ENCODE assay signal across 2 cellular contexts in the genomic region with DNA sequence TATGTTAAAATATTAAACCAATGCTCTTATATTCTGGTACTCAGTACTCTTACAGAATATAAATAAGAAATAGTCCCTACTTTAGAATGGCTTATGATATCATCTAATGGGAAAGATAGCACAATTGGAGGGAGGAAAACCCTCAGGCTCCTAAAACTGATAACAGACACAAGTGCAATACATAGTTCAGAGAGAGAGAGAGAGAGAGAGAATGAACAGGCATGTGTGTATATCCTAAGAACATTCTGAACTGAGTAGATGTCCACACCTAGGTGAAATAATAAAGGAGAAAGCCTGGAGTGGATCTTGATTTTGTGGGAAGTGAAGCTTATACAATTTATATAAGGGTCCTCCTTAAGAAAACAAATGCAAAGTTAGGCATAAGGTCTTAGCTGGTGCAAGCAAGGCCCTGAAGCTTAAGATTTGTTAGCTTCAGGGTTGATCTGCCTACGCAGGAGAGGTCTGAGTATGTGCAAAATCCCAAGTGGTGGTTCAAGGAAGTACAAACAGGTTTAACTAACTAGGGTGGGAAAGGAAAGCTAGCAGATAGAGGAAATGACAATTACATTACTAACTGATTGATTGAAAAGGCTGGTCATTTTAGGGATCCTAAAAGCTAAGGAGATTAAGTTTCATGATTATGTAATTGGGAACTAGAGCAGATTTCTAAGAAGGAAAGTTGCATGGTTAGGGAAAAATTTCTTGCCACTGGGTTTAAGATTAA.
TF ChIP-seq lines count a peak whose summit lies in the region.

No MANE protein-coding gene starts in this region.

TF ChIP-seq in HCT116, 20 proteins besides CTCF, POLR2A, EP300 and RAD21:
- TF ChIP-seq, protein P1, sequence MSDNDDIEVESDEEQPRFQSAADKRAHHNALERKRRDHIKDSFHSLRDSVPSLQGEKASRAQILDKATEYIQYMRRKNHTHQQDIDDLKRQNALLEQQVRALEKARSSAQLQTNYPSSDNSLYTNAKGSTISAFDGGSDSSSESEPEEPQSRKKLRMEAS (IDR thresholded peaks at IDR 0.05): no peak
- TF ChIP-seq EZH2 (IDR thresholded peaks at IDR 0.05) (no peak), ELF1 (IDR thresholded peaks at IDR 0.05; ENCODE audit: borderline replicate concordance, low read depth) (no peak), EGR1 (IDR thresholded peaks at IDR 0.05; ENCODE audit: low read depth) (no peak), SRF (IDR thresholded peaks at IDR 0.05; ENCODE audit: low read depth) (no peak), YY1 (IDR thresholded peaks at IDR 0.05; ENCODE audit: extremely low read depth, insufficient replicate concordance, low read depth, low read length) (no peak), SP1 (IDR thresholded peaks at IDR 0.05; ENCODE audit: low read depth) (no peak), EZH2phosphoT487 (IDR thresholded peaks at IDR 0.05; ENCODE audit: borderline replicate concordance) (no peak), FOSL1 (IDR thresholded peaks at IDR 0.05; ENCODE audit: low read depth) (no peak)
- TF ChIP-seq, protein P2, sequence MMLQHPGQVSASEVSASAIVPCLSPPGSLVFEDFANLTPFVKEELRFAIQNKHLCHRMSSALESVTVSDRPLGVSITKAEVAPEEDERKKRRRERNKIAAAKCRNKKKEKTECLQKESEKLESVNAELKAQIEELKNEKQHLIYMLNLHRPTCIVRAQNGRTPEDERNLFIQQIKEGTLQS (IDR thresholded peaks at IDR 0.05): no peak
- TF ChIP-seq, protein P3, sequence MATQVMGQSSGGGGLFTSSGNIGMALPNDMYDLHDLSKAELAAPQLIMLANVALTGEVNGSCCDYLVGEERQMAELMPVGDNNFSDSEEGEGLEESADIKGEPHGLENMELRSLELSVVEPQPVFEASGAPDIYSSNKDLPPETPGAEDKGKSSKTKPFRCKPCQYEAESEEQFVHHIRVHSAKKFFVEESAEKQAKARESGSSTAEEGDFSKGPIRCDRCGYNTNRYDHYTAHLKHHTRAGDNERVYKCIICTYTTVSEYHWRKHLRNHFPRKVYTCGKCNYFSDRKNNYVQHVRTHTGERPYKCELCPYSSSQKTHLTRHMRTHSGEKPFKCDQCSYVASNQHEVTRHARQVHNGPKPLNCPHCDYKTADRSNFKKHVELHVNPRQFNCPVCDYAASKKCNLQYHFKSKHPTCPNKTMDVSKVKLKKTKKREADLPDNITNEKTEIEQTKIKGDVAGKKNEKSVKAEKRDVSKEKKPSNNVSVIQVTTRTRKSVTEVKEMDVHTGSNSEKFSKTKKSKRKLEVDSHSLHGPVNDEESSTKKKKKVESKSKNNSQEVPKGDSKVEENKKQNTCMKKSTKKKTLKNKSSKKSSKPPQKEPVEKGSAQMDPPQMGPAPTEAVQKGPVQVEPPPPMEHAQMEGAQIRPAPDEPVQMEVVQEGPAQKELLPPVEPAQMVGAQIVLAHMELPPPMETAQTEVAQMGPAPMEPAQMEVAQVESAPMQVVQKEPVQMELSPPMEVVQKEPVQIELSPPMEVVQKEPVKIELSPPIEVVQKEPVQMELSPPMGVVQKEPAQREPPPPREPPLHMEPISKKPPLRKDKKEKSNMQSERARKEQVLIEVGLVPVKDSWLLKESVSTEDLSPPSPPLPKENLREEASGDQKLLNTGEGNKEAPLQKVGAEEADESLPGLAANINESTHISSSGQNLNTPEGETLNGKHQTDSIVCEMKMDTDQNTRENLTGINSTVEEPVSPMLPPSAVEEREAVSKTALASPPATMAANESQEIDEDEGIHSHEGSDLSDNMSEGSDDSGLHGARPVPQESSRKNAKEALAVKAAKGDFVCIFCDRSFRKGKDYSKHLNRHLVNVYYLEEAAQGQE (IDR thresholded peaks at IDR 0.05; ENCODE audit: low read depth): no peak
- TF ChIP-seq, protein P4, sequence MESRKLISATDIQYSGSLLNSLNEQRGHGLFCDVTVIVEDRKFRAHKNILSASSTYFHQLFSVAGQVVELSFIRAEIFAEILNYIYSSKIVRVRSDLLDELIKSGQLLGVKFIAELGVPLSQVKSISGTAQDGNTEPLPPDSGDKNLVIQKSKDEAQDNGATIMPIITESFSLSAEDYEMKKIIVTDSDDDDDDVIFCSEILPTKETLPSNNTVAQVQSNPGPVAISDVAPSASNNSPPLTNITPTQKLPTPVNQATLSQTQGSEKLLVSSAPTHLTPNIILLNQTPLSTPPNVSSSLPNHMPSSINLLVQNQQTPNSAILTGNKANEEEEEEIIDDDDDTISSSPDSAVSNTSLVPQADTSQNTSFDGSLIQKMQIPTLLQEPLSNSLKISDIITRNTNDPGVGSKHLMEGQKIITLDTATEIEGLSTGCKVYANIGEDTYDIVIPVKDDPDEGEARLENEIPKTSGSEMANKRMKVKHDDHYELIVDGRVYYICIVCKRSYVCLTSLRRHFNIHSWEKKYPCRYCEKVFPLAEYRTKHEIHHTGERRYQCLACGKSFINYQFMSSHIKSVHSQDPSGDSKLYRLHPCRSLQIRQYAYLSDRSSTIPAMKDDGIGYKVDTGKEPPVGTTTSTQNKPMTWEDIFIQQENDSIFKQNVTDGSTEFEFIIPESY (IDR thresholded peaks at IDR 0.05; ENCODE audit: extremely low read depth, insufficient replicate concordance, low read length): no peak

TF ChIP-seq in H1, 55 proteins besides CTCF, POLR2A, EP300 and RAD21:
- no peak for TF ChIP-seq TEAD4 (IDR thresholded peaks at IDR 0.05; ENCODE audit: low read depth, low read length)
- TF ChIP-seq CHD2 (IDR thresholded peaks at IDR 0.05; ENCODE audit: low read length): no peak
- TF ChIP-seq, protein P1 (IDR thresholded peaks at IDR 0.05): no peak
- TF ChIP-seq KDM5A (IDR thresholded peaks at IDR 0.05; ENCODE audit: low read length): no peak
- no peak for TF ChIP-seq CHD1 (IDR thresholded peaks at IDR 0.05; ENCODE audit: low read depth, low read length)
- no peak for TF ChIP-seq KDM1A (IDR thresholded peaks at IDR 0.05; ENCODE audit: borderline replicate concordance, low read length)
- TF ChIP-seq EGR1 (IDR thresholded peaks at IDR 0.05; ENCODE audit: borderline replicate concordance, low read depth, low read length): no peak
- TF ChIP-seq SAP30 (IDR thresholded peaks at IDR 0.05; ENCODE audit: insufficient read depth, insufficient replicate concordance, low read length): no peak
- TF ChIP-seq, protein P5, sequence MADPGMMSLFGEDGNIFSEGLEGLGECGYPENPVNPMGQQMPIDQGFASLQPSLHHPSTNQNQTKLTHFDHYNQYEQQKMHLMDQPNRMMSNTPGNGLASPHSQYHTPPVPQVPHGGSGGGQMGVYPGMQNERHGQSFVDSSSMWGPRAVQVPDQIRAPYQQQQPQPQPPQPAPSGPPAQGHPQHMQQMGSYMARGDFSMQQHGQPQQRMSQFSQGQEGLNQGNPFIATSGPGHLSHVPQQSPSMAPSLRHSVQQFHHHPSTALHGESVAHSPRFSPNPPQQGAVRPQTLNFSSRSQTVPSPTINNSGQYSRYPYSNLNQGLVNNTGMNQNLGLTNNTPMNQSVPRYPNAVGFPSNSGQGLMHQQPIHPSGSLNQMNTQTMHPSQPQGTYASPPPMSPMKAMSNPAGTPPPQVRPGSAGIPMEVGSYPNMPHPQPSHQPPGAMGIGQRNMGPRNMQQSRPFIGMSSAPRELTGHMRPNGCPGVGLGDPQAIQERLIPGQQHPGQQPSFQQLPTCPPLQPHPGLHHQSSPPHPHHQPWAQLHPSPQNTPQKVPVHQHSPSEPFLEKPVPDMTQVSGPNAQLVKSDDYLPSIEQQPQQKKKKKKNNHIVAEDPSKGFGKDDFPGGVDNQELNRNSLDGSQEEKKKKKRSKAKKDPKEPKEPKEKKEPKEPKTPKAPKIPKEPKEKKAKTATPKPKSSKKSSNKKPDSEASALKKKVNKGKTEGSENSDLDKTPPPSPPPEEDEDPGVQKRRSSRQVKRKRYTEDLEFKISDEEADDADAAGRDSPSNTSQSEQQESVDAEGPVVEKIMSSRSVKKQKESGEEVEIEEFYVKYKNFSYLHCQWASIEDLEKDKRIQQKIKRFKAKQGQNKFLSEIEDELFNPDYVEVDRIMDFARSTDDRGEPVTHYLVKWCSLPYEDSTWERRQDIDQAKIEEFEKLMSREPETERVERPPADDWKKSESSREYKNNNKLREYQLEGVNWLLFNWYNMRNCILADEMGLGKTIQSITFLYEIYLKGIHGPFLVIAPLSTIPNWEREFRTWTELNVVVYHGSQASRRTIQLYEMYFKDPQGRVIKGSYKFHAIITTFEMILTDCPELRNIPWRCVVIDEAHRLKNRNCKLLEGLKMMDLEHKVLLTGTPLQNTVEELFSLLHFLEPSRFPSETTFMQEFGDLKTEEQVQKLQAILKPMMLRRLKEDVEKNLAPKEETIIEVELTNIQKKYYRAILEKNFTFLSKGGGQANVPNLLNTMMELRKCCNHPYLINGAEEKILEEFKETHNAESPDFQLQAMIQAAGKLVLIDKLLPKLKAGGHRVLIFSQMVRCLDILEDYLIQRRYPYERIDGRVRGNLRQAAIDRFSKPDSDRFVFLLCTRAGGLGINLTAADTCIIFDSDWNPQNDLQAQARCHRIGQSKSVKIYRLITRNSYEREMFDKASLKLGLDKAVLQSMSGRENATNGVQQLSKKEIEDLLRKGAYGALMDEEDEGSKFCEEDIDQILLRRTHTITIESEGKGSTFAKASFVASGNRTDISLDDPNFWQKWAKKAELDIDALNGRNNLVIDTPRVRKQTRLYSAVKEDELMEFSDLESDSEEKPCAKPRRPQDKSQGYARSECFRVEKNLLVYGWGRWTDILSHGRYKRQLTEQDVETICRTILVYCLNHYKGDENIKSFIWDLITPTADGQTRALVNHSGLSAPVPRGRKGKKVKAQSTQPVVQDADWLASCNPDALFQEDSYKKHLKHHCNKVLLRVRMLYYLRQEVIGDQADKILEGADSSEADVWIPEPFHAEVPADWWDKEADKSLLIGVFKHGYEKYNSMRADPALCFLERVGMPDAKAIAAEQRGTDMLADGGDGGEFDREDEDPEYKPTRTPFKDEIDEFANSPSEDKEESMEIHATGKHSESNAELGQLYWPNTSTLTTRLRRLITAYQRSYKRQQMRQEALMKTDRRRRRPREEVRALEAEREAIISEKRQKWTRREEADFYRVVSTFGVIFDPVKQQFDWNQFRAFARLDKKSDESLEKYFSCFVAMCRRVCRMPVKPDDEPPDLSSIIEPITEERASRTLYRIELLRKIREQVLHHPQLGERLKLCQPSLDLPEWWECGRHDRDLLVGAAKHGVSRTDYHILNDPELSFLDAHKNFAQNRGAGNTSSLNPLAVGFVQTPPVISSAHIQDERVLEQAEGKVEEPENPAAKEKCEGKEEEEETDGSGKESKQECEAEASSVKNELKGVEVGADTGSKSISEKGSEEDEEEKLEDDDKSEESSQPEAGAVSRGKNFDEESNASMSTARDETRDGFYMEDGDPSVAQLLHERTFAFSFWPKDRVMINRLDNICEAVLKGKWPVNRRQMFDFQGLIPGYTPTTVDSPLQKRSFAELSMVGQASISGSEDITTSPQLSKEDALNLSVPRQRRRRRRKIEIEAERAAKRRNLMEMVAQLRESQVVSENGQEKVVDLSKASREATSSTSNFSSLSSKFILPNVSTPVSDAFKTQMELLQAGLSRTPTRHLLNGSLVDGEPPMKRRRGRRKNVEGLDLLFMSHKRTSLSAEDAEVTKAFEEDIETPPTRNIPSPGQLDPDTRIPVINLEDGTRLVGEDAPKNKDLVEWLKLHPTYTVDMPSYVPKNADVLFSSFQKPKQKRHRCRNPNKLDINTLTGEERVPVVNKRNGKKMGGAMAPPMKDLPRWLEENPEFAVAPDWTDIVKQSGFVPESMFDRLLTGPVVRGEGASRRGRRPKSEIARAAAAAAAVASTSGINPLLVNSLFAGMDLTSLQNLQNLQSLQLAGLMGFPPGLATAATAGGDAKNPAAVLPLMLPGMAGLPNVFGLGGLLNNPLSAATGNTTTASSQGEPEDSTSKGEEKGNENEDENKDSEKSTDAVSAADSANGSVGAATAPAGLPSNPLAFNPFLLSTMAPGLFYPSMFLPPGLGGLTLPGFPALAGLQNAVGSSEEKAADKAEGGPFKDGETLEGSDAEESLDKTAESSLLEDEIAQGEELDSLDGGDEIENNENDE (IDR thresholded peaks at IDR 0.05; ENCODE audit: insufficient replicate concordance, low read length): no peak
- no peak for TF ChIP-seq GTF2F1 (IDR thresholded peaks at IDR 0.05; ENCODE audit: borderline replicate concordance, low read depth, low read length)
- no peak for TF ChIP-seq SP4 (IDR thresholded peaks at IDR 0.05; ENCODE audit: low read length)
- no peak for TF ChIP-seq SP2 (IDR thresholded peaks at IDR 0.05; ENCODE audit: low read length)
- TF ChIP-seq POU5F1 (IDR thresholded peaks at IDR 0.05; ENCODE audit: low read depth, low read length): no peak
- TF ChIP-seq CREB1 (IDR thresholded peaks at IDR 0.05): no peak
- no peak for TF ChIP-seq SIN3A (conservative IDR thresholded peaks at IDR 0.05 in 1 of 2, IDR thresholded peaks at IDR 0.05 in 1 of 2; ENCODE audit: low read depth in 1 of 2, low read length in 2 of 2)
- TF ChIP-seq CBX8 (IDR thresholded peaks at IDR 0.05; ENCODE audit: borderline replicate concordance, low read depth, low read length): no peak
- no peak for TF ChIP-seq TBP (IDR thresholded peaks at IDR 0.05; ENCODE audit: low read depth, low read length)
- no peak for TF ChIP-seq NRF1 (IDR thresholded peaks at IDR 0.05; ENCODE audit: low read depth, low read length)
